8 cellular contexts compared by ENCODE assay signal in genomic region chr12:46371718-46372130, GRCh38. TPM values are rescaled to one million over a fixed set of nuclear protein-coding genes. Genes with fewer than 3 reads are reported as not detected.
DNase-seq lines count a peak whose midpoint lies in the region; ATAC-seq and TF ChIP-seq lines count a peak whose summit lies in the region.

No MANE protein-coding gene starts in this region.

- H3K9ac ChIP-seq in KMS-11 (peak overlapping the region; percentile 93), mammary epithelial cell (ENCODE audit: insufficient read depth, low read length) (peak overlapping the region; percentile 98)

- H3K9me3 ChIP-seq in mammary epithelial cell (replicated peaks; ENCODE audit: insufficient read depth, low read length) = no peaks in the 10 kb centered on the region

- H3K79me2 ChIP-seq in KMS-11 (ENCODE audit: insufficient read depth, low read depth) (peaks cover 57% of the 10 kb centered on the region), mammary epithelial cell (ENCODE audit: insufficient read depth, low read length) (peaks cover 71% of the 10 kb centered on the region)

- H4K20me1 ChIP-seq in KMS-11 (ENCODE audit: insufficient read depth) (0 out of 2 replicates have a peak, but pooled peaks cover 8% of the 10 kb centered on the region), mammary epithelial cell (ENCODE audit: insufficient read depth, low read length) (peaks cover 33% of the 10 kb centered on the region)

- H3K27me3 ChIP-seq in KMS-11 (ENCODE audit: insufficient read depth, low read depth) (no peaks in the 10 kb centered on the region), mammary epithelial cell (ENCODE audit: insufficient read depth, low read length) (no peaks in the 10 kb centered on the region)

- peak overlapping the region; percentile 71 for H3K4me3 ChIP-seq in KMS-11 (IDR thresholded peaks at IDR 0.05; ENCODE audit: insufficient read depth, low read depth, low read length)
- peak overlapping the region; percentile 89 to 95 (median 92) for H3K4me3 ChIP-seq in mammary epithelial cell (replicated peaks in 1 of 3; ENCODE audit: insufficient read depth in 1 of 3, low read depth in 2 of 3, low read length in 3 of 3)

- H2AFZ ChIP-seq in KMS-11 (ENCODE audit: low read depth) = peak overlapping the region; percentile 92; the same call in 1 of the 2 replicates
- H2AFZ ChIP-seq in mammary epithelial cell (ENCODE audit: low read depth, low read length) = no peak overlapping the region

- DNase-seq in EH (ENCODE audit: low read depth) (peak; percentile 67), T-helper 1 cell (peak; percentile 16 to 81 (median 50)), mammary epithelial cell (no peak), kidney glomerular epithelial cell (lab: John Stamatoyannopoulos, UW) (peak; percentile 79), EL (no peak)
- peak; percentile 9 to 33 for DNase-seq in stimulated activated CD4-positive, alpha-beta T cell treated with anti-CD3 and anti-CD28 coated beads, Interleukin-1b, Interleukin-23, amount 100 ng/mL, for 1 hour (ENCODE audit: low read depth in 2 of 2)

- TF ChIP-seq CTCF in KMS-11 (conservative IDR thresholded peaks at IDR 0.05; ENCODE audit: low read depth, low read length) = no peak
- no peak for TF ChIP-seq CTCF in mammary epithelial cell (conservative IDR thresholded peaks at IDR 0.05 in 1 of 2, IDR thresholded peaks at IDR 0.05 in 1 of 2; ENCODE audit: extremely low read depth in 1 of 2, insufficient read depth in 1 of 2, low read depth in 1 of 2, low read length in 2 of 2)

- intact Hi-C loops in mammary epithelial cell (cut with micrococcal nuclease) = loop anchor here (1.0 to 5.0 kb wide), 10 partner anchors 12 to 651 kb away; no protein-coding TSS in a partner anchor

- H3K4me1 ChIP-seq in KMS-11 (ENCODE audit: low read depth, poor library complexity, severe bottlenecking) (peaks cover 47% of the 10 kb centered on the region), mammary epithelial cell (ENCODE audit: insufficient read depth, low read length) (peaks cover 36% of the 10 kb centered on the region)

- H3K4me2 ChIP-seq in KMS-11 = peak overlapping the region; percentile 93
- peak overlapping the region; percentile 32 for H3K4me2 ChIP-seq in mammary epithelial cell (ENCODE audit: insufficient read depth, low read depth, low read length)

- peak; percentile 12 for ATAC-seq in GM21619 (IDR thresholded peaks at IDR 0.05; ENCODE audit: unreplicated experiment)

- 3% methylated on average over 13 of the region's 29 CpGs for WGBS in mammary epithelial cell (ENCODE audit: low coverage, missing lambda C conversion rate)

- CTCF ChIA-PET in mammary epithelial cell (lab: Charles Lee; ENCODE audit: low non-redundant PET) = no interaction called here

- dilution Hi-C loops in mammary epithelial cell (cut with HindIII; ENCODE audit: low sequenced_read_pairs) = loop anchor here (25.0 kb wide), 1 partner anchor 641 kb away; no protein-coding TSS in a partner anchor

- in situ Hi-C loops in mammary epithelial cell (cut with MboI; ENCODE audit: low sequenced_read_pairs in 2 of 2) = no loop called here

- H3K36me3 ChIP-seq in KMS-11 (ENCODE audit: insufficient read depth) (peaks cover 28% of the 10 kb centered on the region), mammary epithelial cell (ENCODE audit: insufficient read depth, low read length) (peaks cover 43% of the 10 kb centered on the region)

- BruUV-seq in mammary epithelial cell (replicated peaks; lab: Mats Ljungman, UMichigan) = TSS peak; percentile 80

- H3K27ac ChIP-seq in KMS-11 (peak overlapping the region; percentile 89), mammary epithelial cell (ENCODE audit: insufficient read depth, low read depth, low read length) (peak overlapping the region; percentile 98)

RNA-seq across cellular contexts. Expression of gene SLC38A2, which starts 0.8 kb away (rescaled TPM):
- 100 to 1,000 TPM; 774 to 995 TPM for total RNA-seq in mammary epithelial cell
- polyA plus RNA-seq in mammary epithelial cell = 153 TPM
- polyA minus RNA-seq in mammary epithelial cell = 348 TPM

Comparison
In these comparisons a context has a peak if more than half of its experiments do, and no peak if none do; other contexts are left out.
1. DNase-seq: peak in EH (single experiment), T-helper 1 cell (5 of 5), kidney glomerular epithelial cell (single experiment) and stimulated activated CD4-positive, alpha-beta T cell treated with anti-CD3 and anti-CD28 coated beads, Interleukin-1b, Interleukin-23, amount 100 ng/mL, for 1 hour (2 of 2); none in mammary epithelial cell (single experiment) and EL (single experiment).